9 cellular contexts compared by ENCODE assay signal in the genomic region with DNA sequence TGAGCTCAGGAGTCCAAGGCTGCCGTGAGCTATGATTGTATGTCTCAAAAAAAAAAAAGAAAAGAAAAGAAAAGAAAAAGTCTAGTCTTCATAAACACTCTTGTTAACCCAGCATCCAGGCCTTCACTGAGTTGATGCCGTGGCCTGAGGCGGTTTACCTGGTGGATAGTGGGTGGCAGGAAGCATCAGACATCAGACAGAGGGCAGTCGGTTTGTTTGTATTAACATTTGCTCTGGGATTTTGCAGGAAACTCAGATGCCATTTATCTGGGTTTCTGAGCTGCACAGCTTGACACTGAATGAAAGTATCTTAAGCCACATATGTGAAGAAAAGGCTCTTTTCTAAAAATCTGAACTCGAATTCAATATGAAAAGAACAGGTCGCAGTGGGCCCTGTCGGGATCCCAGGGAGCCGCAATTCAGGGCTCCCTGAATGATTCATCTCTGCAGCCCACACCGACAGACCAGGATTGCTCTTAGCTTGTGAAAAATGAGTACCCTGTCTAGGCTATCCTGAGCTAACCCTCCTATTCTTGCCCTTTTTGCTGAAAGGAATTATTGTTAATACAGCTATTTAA. TPM values are rescaled to one million over a fixed set of nuclear protein-coding genes. Genes with fewer than 3 reads are reported as not detected.
DNase-seq lines count a peak whose midpoint lies in the region; ATAC-seq and TF ChIP-seq lines count a peak whose summit lies in the region.
"Had no signal": no experiment of that assay in that cellular context is flagged by ENCODE, and none has a peak within 500 bp of the region (broad histone marks: within the 10 kb centered on the region; RNA-seq: fewer than 3 reads in every experiment).

No MANE protein-coding gene starts in this region.

- no peaks in the 10 kb centered on the region for H3K36me3 ChIP-seq in thoracic aorta

- H3K9me3 ChIP-seq in thoracic aorta = no peaks in the 10 kb centered on the region

- peak overlapping the region; percentile 80 for H3K4me3 ChIP-seq in thoracic aorta

- no peaks in the 10 kb centered on the region for H3K27me3 ChIP-seq in thoracic aorta (replicated peaks; ENCODE audit: insufficient read depth)

- no peak for DNase-seq in activated naive CD4-positive, alpha-beta T cell (lab: John Stamatoyannopoulos, UW)
- DNase-seq in immature natural killer cell = no peak
- no peak for DNase-seq in thoracic aorta (ENCODE audit: low spot score)
- no peak for DNase-seq in stimulated activated CD4-positive, alpha-beta T cell treated with anti-CD3 and anti-CD28 coated beads, Interleukin-1b, Interleukin-23, amount 100 ng/mL, for 48 hours
- DNase-seq in NCI-H774 (lab: John Stamatoyannopoulos, UW) = no peak
- DNase-seq: occipital lobe had no signal

- peaks cover 15 to 43% of the 10 kb centered on the region in 2 donors for H3K4me1 ChIP-seq in thoracic aorta (ENCODE audit: control insufficient read depth in 1 of 2, low read depth in 2 of 2)

- no peak for ATAC-seq in activated T-helper 17 cell treated with anti-CD3 and anti-CD28 coated beads, Interleukin-2, amount 50 U/mL, for 72 hours (replicated peaks)
- no peak for ATAC-seq in thoracic aorta (ENCODE audit: insufficient number of reproducible peaks, low FRiP score, low read depth)
- no peak for ATAC-seq in GM18498 (IDR thresholded peaks at IDR 0.05; ENCODE audit: unreplicated experiment)

- H3K4me1 Mint-ChIP-seq in activated naive CD4-positive, alpha-beta T cell treated with anti-CD3 and anti-CD28 coated beads, Interleukin-2, amount 50 U/mL, for 24 hours = peaks cover 20% of the 10 kb centered on the region
- H3K4me1 Mint-ChIP-seq in activated T-helper 17 cell treated with anti-CD3 and anti-CD28 coated beads, Interleukin-2, amount 50 U/mL, for 72 hours = peaks cover 5% of the 10 kb centered on the region
- peaks cover 19 to 31% of the 10 kb centered on the region in 2 donors for H3K4me1 Mint-ChIP-seq in immature natural killer cell

- H3K36me3 Mint-ChIP-seq in activated naive CD4-positive, alpha-beta T cell treated with anti-CD3 and anti-CD28 coated beads, Interleukin-2, amount 50 U/mL, for 24 hours = no peaks in the 10 kb centered on the region
- no peaks in the 10 kb centered on the region for H3K36me3 Mint-ChIP-seq in activated T-helper 17 cell treated with anti-CD3 and anti-CD28 coated beads, Interleukin-2, amount 50 U/mL, for 72 hours (ENCODE audit: low read depth)
- H3K36me3 Mint-ChIP-seq in immature natural killer cell = no peaks in the 10 kb centered on the region

- H3K9me3 Mint-ChIP-seq in activated naive CD4-positive, alpha-beta T cell treated with anti-CD3 and anti-CD28 coated beads, Interleukin-2, amount 50 U/mL, for 24 hours = peaks cover 6% of the 10 kb centered on the region
- no peaks in the 10 kb centered on the region for H3K9me3 Mint-ChIP-seq in activated T-helper 17 cell treated with anti-CD3 and anti-CD28 coated beads, Interleukin-2, amount 50 U/mL, for 72 hours
- H3K9me3 Mint-ChIP-seq in immature natural killer cell = peaks cover 0 to 2% (median 0%) of the 10 kb centered on the region in 6 donors

- no peak for TF ChIP-seq CTCF in thoracic aorta (IDR thresholded peaks at IDR 0.05)

- H3K4me3 Mint-ChIP-seq in activated naive CD4-positive, alpha-beta T cell treated with anti-CD3 and anti-CD28 coated beads, Interleukin-2, amount 50 U/mL, for 24 hours = peak overlapping the region; percentile 85
- peak overlapping the region; percentile 63 for H3K4me3 Mint-ChIP-seq in activated T-helper 17 cell treated with anti-CD3 and anti-CD28 coated beads, Interleukin-2, amount 50 U/mL, for 72 hours
- peak overlapping the region; percentile 73 to 86 (median 81) for H3K4me3 Mint-ChIP-seq in immature natural killer cell

- peaks cover 2% of the 10 kb centered on the region for H3K27me3 Mint-ChIP-seq in activated naive CD4-positive, alpha-beta T cell treated with anti-CD3 and anti-CD28 coated beads, Interleukin-2, amount 50 U/mL, for 24 hours
- H3K27me3 Mint-ChIP-seq in activated T-helper 17 cell treated with anti-CD3 and anti-CD28 coated beads, Interleukin-2, amount 50 U/mL, for 72 hours = no peaks in the 10 kb centered on the region
- H3K27me3 Mint-ChIP-seq in immature natural killer cell (ENCODE audit: low read depth in 3 of 3) = peaks cover 6 to 9% (median 6%) of the 10 kb centered on the region in 3 donors

- H3K27ac Mint-ChIP-seq in activated naive CD4-positive, alpha-beta T cell treated with anti-CD3 and anti-CD28 coated beads, Interleukin-2, amount 50 U/mL, for 24 hours = peak overlapping the region; percentile 69
- H3K27ac Mint-ChIP-seq in activated T-helper 17 cell treated with anti-CD3 and anti-CD28 coated beads, Interleukin-2, amount 50 U/mL, for 72 hours = no peak overlapping the region
- H3K27ac Mint-ChIP-seq in immature natural killer cell = peak overlapping the region in 1 of 6 donors; percentile 14

- peak overlapping the region; percentile 26 to 47 for H3K27ac ChIP-seq in thoracic aorta

RNA-seq across cellular contexts. Expression of a gene that starts 1.1 kb away (rescaled TPM):
- total RNA-seq in activated T-helper 17 cell treated with anti-CD3 and anti-CD28 coated beads, Interleukin-2, amount 50 U/mL, for 72 hours = under 1 TPM in 1 of 2 donors, not detected in 1; 0.53 TPM
- polyA plus RNA-seq in immature natural killer cell = not detected
- total RNA-seq in thoracic aorta = 10 to 100 TPM in 1 of 2 donors, 1 to 10 TPM in 1; 8.7 to 19.9 TPM

RNA-seq across cellular contexts. Expression of a gene that starts 56.8 kb away (rescaled TPM):
- total RNA-seq in activated T-helper 17 cell treated with anti-CD3 and anti-CD28 coated beads, Interleukin-2, amount 50 U/mL, for 72 hours = under 1 TPM in 1 of 2 donors, not detected in 1; 0.13 TPM
- not detected for polyA plus RNA-seq in immature natural killer cell
- not detected for total RNA-seq in thoracic aorta
- total RNA-seq: occipital lobe had no signal

Comparison
In these comparisons a context has a peak if more than half of its experiments do, and no peak if none do; other contexts are left out.
1. RNA of a gene that starts 1.1 kb away (total RNA-seq): 8.7 to 19.9 TPM in thoracic aorta; 0.53 TPM in activated T-helper 17 cell treated with anti-CD3 and anti-CD28 coated beads, Interleukin-2, amount 50 U/mL, for 72 hours; every median in the first group is over 4 times any median in the second.
2. Peak in every context shown above with its lines, with median percentiles within 50 percentile points of each other: H3K4me3 Mint-ChIP-seq.